ENCODE assay signal across 1 cellular context in genomic region chr20:1317545-1318255, GRCh38.
TF ChIP-seq lines count a peak whose summit lies in the region.

No MANE protein-coding gene starts in this region.

TF ChIP-seq in K562, 482 proteins besides CTCF, POLR2A, EP300 and RAD21:
- no peak for TF ChIP-seq SMARCB1 (IDR thresholded peaks at IDR 0.05; ENCODE audit: insufficient read length, low read depth)
- TF ChIP-seq, protein P1, sequence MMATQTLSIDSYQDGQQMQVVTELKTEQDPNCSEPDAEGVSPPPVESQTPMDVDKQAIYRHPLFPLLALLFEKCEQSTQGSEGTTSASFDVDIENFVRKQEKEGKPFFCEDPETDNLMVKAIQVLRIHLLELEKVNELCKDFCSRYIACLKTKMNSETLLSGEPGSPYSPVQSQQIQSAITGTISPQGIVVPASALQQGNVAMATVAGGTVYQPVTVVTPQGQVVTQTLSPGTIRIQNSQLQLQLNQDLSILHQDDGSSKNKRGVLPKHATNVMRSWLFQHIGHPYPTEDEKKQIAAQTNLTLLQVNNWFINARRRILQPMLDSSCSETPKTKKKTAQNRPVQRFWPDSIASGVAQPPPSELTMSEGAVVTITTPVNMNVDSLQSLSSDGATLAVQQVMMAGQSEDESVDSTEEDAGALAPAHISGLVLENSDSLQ (IDR thresholded peaks at IDR 0.05), result 0 out of 2 replicates have a peak, but pooled peaks have one; percentile 22
- TF ChIP-seq CBX1 (IDR thresholded peaks at IDR 0.05; ENCODE audit: low read depth), result no peak
TF ChIP-seq in K562: peak in this region for 1.
